In genomic region chr14:39080886-39081285, GRCh38 we compare ENCODE assay signal across 1 cellular context.
TF ChIP-seq lines count a peak whose summit lies in the region.

No MANE protein-coding gene starts in this region.

TF ChIP-seq in HepG2, 621 proteins besides CTCF, POLR2A, EP300 and RAD21:
- TF ChIP-seq PRMT3 (CRISPR knock-in tag; IDR thresholded peaks at IDR 0.05; ENCODE audit: borderline replicate concordance, low read depth) (no peak), ZNF34 (CRISPR knock-in tag; IDR thresholded peaks at IDR 0.05; ENCODE audit: borderline replicate concordance) (no peak), CENPBD1 (CRISPR knock-in tag; IDR thresholded peaks at IDR 0.05; ENCODE audit: borderline replicate concordance, low read depth) (no peak), FOXO4 (CRISPR knock-in tag; conservative IDR thresholded peaks at IDR 0.05) (0 out of 2 replicates have a peak, but pooled peaks have one; percentile 83), GFI1 (CRISPR knock-in tag; IDR thresholded peaks at IDR 0.05; ENCODE audit: borderline replicate concordance) (no peak), ZNF263 (CRISPR knock-in tag; IDR thresholded peaks at IDR 0.05) (peak; percentile 56; the same call in 1 of the 2 replicates), RBM22 (optimal IDR thresholded peaks at IDR 0.05; ENCODE audit: low read length) (peak; percentile 72), GLI4 (CRISPR knock-in tag; IDR thresholded peaks at IDR 0.05; ENCODE audit: borderline replicate concordance) (no peak), IRX3 (CRISPR knock-in tag; IDR thresholded peaks at IDR 0.05; ENCODE audit: borderline replicate concordance, low read depth) (no peak)
